In genomic region chr3:157794771-157795170, GRCh38 we compare ENCODE assay signal across 14 cellular contexts.
DNase-seq lines count a peak whose midpoint lies in the region; ATAC-seq and TF ChIP-seq lines count a peak whose summit lies in the region.
"Had no signal": no experiment of that assay in that cellular context is flagged by ENCODE, and none has a peak within 500 bp of the region (broad histone marks: within the 10 kb centered on the region; RNA-seq: fewer than 3 reads in every experiment).

No MANE protein-coding gene starts in this region.

- no peaks in the 10 kb centered on the region for H3K36me3 ChIP-seq in ascending aorta
- H3K36me3 ChIP-seq: neutrophil, right atrium auricular region had no signal

- no peak overlapping the region for H3K4me3 ChIP-seq in ascending aorta
- no peak overlapping the region for H3K4me3 ChIP-seq in fibroblast of villous mesenchyme (ENCODE audit: low read depth, low read length)
- H3K4me3 ChIP-seq: right atrium auricular region had no signal

- no peaks in the 10 kb centered on the region for H3K27me3 ChIP-seq in ascending aorta
- H3K27me3 ChIP-seq: neutrophil, right atrium auricular region had no signal

- TF ChIP-seq CTCF in ascending aorta (IDR thresholded peaks at IDR 0.05) (no peak), fibroblast of villous mesenchyme (IDR thresholded peaks at IDR 0.05; ENCODE audit: insufficient read depth, low read depth, low read length) (no peak)

- no peak for ATAC-seq in HG02938 (IDR thresholded peaks at IDR 0.05; ENCODE audit: unreplicated experiment)
- no peak for ATAC-seq in GM19467 (IDR thresholded peaks at IDR 0.05; ENCODE audit: unreplicated experiment)

- peaks cover 0 to 8% of the 10 kb centered on the region in 2 donors for H3K4me1 ChIP-seq in ascending aorta
- H3K4me1 ChIP-seq: right atrium auricular region had no signal

- H3K9me3 ChIP-seq in ascending aorta, result no peaks in the 10 kb centered on the region
- H3K9me3 ChIP-seq: neutrophil had no signal

- DNase-seq in AG08395 (ENCODE audit: low spot score), result peak; percentile 69
- peak; percentile 70 for DNase-seq in HCEC 1CT
- no peak for DNase-seq in ascending aorta (ENCODE audit: low spot score in 2 of 2)
- peak; percentile 67 for DNase-seq in fibroblast of villous mesenchyme (ENCODE audit: low read depth)
- no peak for DNase-seq in HK-2 (ENCODE audit: unreplicated experiment)
- DNase-seq in cerebellar cortex (ENCODE audit: low spot score), result no peak
- DNase-seq: activated CD4-positive, alpha-beta memory T cell treated with anti-CD3 and anti-CD28 coated beads, Interleukin-2, amount 10 ng/mL, durations not matched to agents 7 days and 5 days; hypothalamus; NCI-H2107; NCI-H526 had no signal

- peak overlapping the region; percentile 31 to 49 for H3K27ac ChIP-seq in ascending aorta
- H3K27ac ChIP-seq: neutrophil, right atrium auricular region had no signal

- intact Hi-C loops in ascending aorta (cut with DNase I), result no loop called here

Comparison
In these comparisons a context has a peak if more than half of its experiments do, and no peak if none do; other contexts are left out.
1. DNase-seq: peak in AG08395 (single experiment), HCEC 1CT (single experiment) and fibroblast of villous mesenchyme (single experiment); none in ascending aorta (0 of 2), HK-2 (single experiment) and cerebellar cortex (single experiment).